ENCODE assay signal across 19 cellular contexts in genomic region chr13:92403606-92404005, GRCh38.
A peak's percentile ranks its signal among the peaks of the same experiment; 100 is the strongest.
DNase-seq lines count a peak whose midpoint lies in the region; ATAC-seq, FAIRE-seq and TF ChIP-seq lines count a peak whose summit lies in the region.
"Had no signal": no experiment of that assay in that cellular context is flagged by ENCODE, and none has a peak within 500 bp of the region (broad histone marks: within the 10 kb centered on the region; RNA-seq: fewer than 3 reads in every experiment).

No MANE protein-coding gene starts in this region.

- H3K27ac Mint-ChIP-seq in WTC11: no peak overlapping the region
- H3K27ac Mint-ChIP-seq: B cell; CD4-positive, CD25-positive, alpha-beta regulatory T cell; CD8-positive, alpha-beta T cell; HFFc6 had no signal

- no peak for ATAC-seq in K562
- no peak for ATAC-seq in pancreas
- ATAC-seq in WTC11: no peak
- no peak for ATAC-seq in gastrocnemius medialis
- ATAC-seq: CD8-positive, alpha-beta T cell had no signal

- H3K9me3 ChIP-seq in K562 (replicated peaks; ENCODE audit: control insufficient read depth, insufficient read depth, low read depth, low read length) (peaks cover 2% of the 10 kb centered on the region; the same call in 1 of the 2 replicates), pancreas (no peaks in the 10 kb centered on the region), esophagus muscularis mucosa (no peaks in the 10 kb centered on the region), gastrocnemius medialis (no peaks in the 10 kb centered on the region)
- H3K9me3 ChIP-seq: BLaER1, Caco-2, HAP-1 had no signal

- no peaks in the 10 kb centered on the region for H3K4me1 ChIP-seq in K562 (replicated peaks in 1 of 2; ENCODE audit: control insufficient read depth in 2 of 2, insufficient read depth in 2 of 2, low read length in 2 of 2)
- H3K4me1 ChIP-seq in pancreas: no peaks in the 10 kb centered on the region
- no peaks in the 10 kb centered on the region for H3K4me1 ChIP-seq in esophagus muscularis mucosa
- H3K4me1 ChIP-seq in gastrocnemius medialis: no peaks in the 10 kb centered on the region
- H3K4me1 ChIP-seq: BLaER1, Caco-2, HAP-1 had no signal

- CTCF ChIA-PET in K562 (lab: Yijun Ruan, JAX; ENCODE audit: low intra/inter-chr PET ratio): no interaction called here
- CTCF ChIA-PET in WTC11 (lab: Charles Lee): no interaction called here

- no peak overlapping the region for H3K9ac ChIP-seq in K562 (ENCODE audit: insufficient read depth in 1 of 2, low read depth in 2 of 2, low read length in 2 of 2)
- H3K9ac ChIP-seq: BLaER1 had no signal

- H3K4me1 Mint-ChIP-seq in WTC11: no peaks in the 10 kb centered on the region
- H3K4me1 Mint-ChIP-seq: B cell; CD4-positive, CD25-positive, alpha-beta regulatory T cell had no signal

- under 1% methylated on average over 3 of the region's 3 CpGs for WGBS in K562 (ENCODE audit: insufficient coverage, low coverage, missing lambda C conversion rate)
- WGBS in pancreas, 2 donors: 79 to 90% methylated on average over 3 of the region's 3 CpGs
- 87% methylated on average over 3 of the region's 3 CpGs for WGBS in esophagus muscularis mucosa

- no peak overlapping the region for H3K4me2 ChIP-seq in K562 (ENCODE audit: insufficient read depth, low read length)
- H3K4me2 ChIP-seq: BLaER1 had no signal

- BruUV-seq in K562 (replicated peaks; lab: Mats Ljungman, UMichigan): no TSS peak

- intact Hi-C loops in K562 (cut with micrococcal nuclease) (no loop called here), pancreas (cut with DNase I) (no loop called here), esophagus muscularis mucosa (cut with DNase I) (no loop called here), gastrocnemius medialis (cut with DNase I; ENCODE audit: low total_unique reads) (no loop called here)

- H3K27me3 ChIP-seq in K562 (ENCODE audit: control insufficient read depth in 2 of 2, insufficient read depth in 2 of 2, low read length in 2 of 2): no peaks in the 10 kb centered on the region
- H3K27me3 ChIP-seq in pancreas: no peaks in the 10 kb centered on the region
- H3K27me3 ChIP-seq in esophagus muscularis mucosa: no peaks in the 10 kb centered on the region
- H3K27me3 ChIP-seq in gastrocnemius medialis: no peaks in the 10 kb centered on the region
- H3K27me3 ChIP-seq: BLaER1 had no signal

- H3K27ac ChIP-seq in K562 (ENCODE audit: extremely low read depth, low read depth, low read length) (no peak overlapping the region), pancreas (no peak overlapping the region), esophagus muscularis mucosa (replicated peaks in 1 of 4) (no peak overlapping the region), gastrocnemius medialis (no peak overlapping the region)
- H3K27ac ChIP-seq: BLaER1, C4-2B had no signal

- FAIRE-seq in K562 (lab: Jason Lieb, UNC): no peak
- peak; percentile 92 for FAIRE-seq in frontal cortex (lab: Jason Lieb, UNC)
- FAIRE-seq in pancreas (lab: Jason Lieb, UNC): peak; percentile 23
- FAIRE-seq: G401.6, GM12892 had no signal

- TF ChIP-seq EP300 in K562 (IDR thresholded peaks at IDR 0.05; ENCODE audit: low read length) (no peak), esophagus muscularis mucosa (IDR thresholded peaks at IDR 0.05) (no peak)

- H2AFZ ChIP-seq in K562 (ENCODE audit: low read depth, low read length): no peak overlapping the region

- no peak overlapping the region for H3K4me3 ChIP-seq in K562
- no peak overlapping the region for H3K4me3 ChIP-seq in pancreas
- H3K4me3 ChIP-seq in esophagus muscularis mucosa: no peak overlapping the region
- H3K4me3 ChIP-seq in gastrocnemius medialis: no peak overlapping the region
- H3K4me3 ChIP-seq: BLaER1, HAP-1 had no signal

- H3K36me3 ChIP-seq in K562 (ENCODE audit: control insufficient read depth, insufficient read depth, low read length) (no peaks in the 10 kb centered on the region), pancreas (no peaks in the 10 kb centered on the region), esophagus muscularis mucosa (no peaks in the 10 kb centered on the region), gastrocnemius medialis (no peaks in the 10 kb centered on the region)
- H3K36me3 ChIP-seq: BLaER1, HAP-1 had no signal

- POLR2A ChIA-PET in K562 (lab: Yijun Ruan, JAX) (interaction anchor here (0.6 kb wide), 1 partner anchor 10 kb away, joined by 4 read pairs; no protein-coding TSS in a partner anchor), WTC11 (lab: Charles Lee) (no interaction called here)

- H3K9me1 ChIP-seq in K562 (ENCODE audit: control insufficient read depth, insufficient read depth, low read length): no peaks in the 10 kb centered on the region

- no peak overlapping the region for H3K4me3 Mint-ChIP-seq in WTC11
- H3K4me3 Mint-ChIP-seq: B cell; CD4-positive, CD25-positive, alpha-beta regulatory T cell; CD8-positive, alpha-beta T cell; HFFc6 had no signal

- no peak for TF ChIP-seq CTCF in K562 (IDR thresholded peaks at IDR 0.05 in 2 of 3, conservative IDR thresholded peaks at IDR 0.05 in 1 of 3; ENCODE audit: insufficient read depth in 2 of 3, low read depth in 1 of 3, low read length in 3 of 3)
- TF ChIP-seq CTCF in pancreas (IDR thresholded peaks at IDR 0.05): no peak
- no peak for TF ChIP-seq CTCF in esophagus muscularis mucosa (IDR thresholded peaks at IDR 0.05)
- no peak for TF ChIP-seq CTCF in WTC11 (IDR thresholded peaks at IDR 0.05)
- no peak for TF ChIP-seq CTCF in gastrocnemius medialis (IDR thresholded peaks at IDR 0.05 in 4 of 5, conservative IDR thresholded peaks at IDR 0.05 in 1 of 5)

- H3K79me2 ChIP-seq in K562 (ENCODE audit: control insufficient read depth, insufficient read depth, low read length): no peaks in the 10 kb centered on the region

- H3K27me3 Mint-ChIP-seq in WTC11 (ENCODE audit: low read depth): no peaks in the 10 kb centered on the region
- H3K27me3 Mint-ChIP-seq: B cell; CD4-positive, CD25-positive, alpha-beta regulatory T cell had no signal

- no peaks in the 10 kb centered on the region; the same call in 1 of the 2 replicates for H3K9me3 Mint-ChIP-seq in WTC11

- TF ChIP-seq POLR2A in K562 (conservative IDR thresholded peaks at IDR 0.05) (no peak), esophagus muscularis mucosa (IDR thresholded peaks at IDR 0.05; ENCODE audit: low read depth) (no peak), gastrocnemius medialis (IDR thresholded peaks at IDR 0.05) (no peak)

- TF ChIP-seq RAD21 in K562 (CRISPR knock-in tag; conservative IDR thresholded peaks at IDR 0.05 in 1 of 2, IDR thresholded peaks at IDR 0.05 in 1 of 2): no peak

- no peak for DNase-seq in K562 (ENCODE audit: extremely low read depth in 1 of 4, low spot score in 3 of 4)
- no peak for DNase-seq in frontal cortex (ENCODE audit: low spot score in 2 of 2)
- no peak for DNase-seq in pancreas
- DNase-seq in esophagus muscularis mucosa (ENCODE audit: extremely low spot score): no peak
- DNase-seq in WTC11 (ENCODE audit: low spot score): no peak
- no peak for DNase-seq in gastrocnemius medialis
- DNase-seq: Caco-2; CD4-positive, CD25-positive, alpha-beta regulatory T cell; CD8-positive, alpha-beta T cell; DMS153; DND-41; GOT3; HFFc6 had no signal

- in situ Hi-C loops in K562 (cut with MboI) (no loop called here), gastrocnemius medialis (cut with MboI; ENCODE audit: low sequenced_read_pairs in 4 of 4) (no loop called here)

- no peaks in the 10 kb centered on the region for H4K20me1 ChIP-seq in K562 (replicated peaks; ENCODE audit: control insufficient read depth, insufficient read depth, low read length)
- H4K20me1 ChIP-seq: BLaER1 had no signal

- no peaks in the 10 kb centered on the region for H3K36me3 Mint-ChIP-seq in WTC11
- H3K36me3 Mint-ChIP-seq: CD4-positive, CD25-positive, alpha-beta regulatory T cell; CD8-positive, alpha-beta T cell had no signal

TF ChIP-seq in K562, 482 proteins besides CTCF, POLR2A, EP300 and RAD21 (continues in another document):
- TF ChIP-seq MAFF (IDR thresholded peaks at IDR 0.05; ENCODE audit: low read length) (peak; percentile 52; the same call in 1 of the 2 replicates), TRIM24 (IDR thresholded peaks at IDR 0.05) (no peak), MAFG (tag; conservative IDR thresholded peaks at IDR 0.05) (peak; percentile 72), TEAD4 (IDR thresholded peaks at IDR 0.05; ENCODE audit: low read length) (no peak), TEAD4 (CRISPR knock-in tag; IDR thresholded peaks at IDR 0.05; ENCODE audit: borderline replicate concordance) (no peak), HNRNPK (IDR thresholded peaks at IDR 0.05; ENCODE audit: low read depth, low read length, poor library complexity, severe bottlenecking) (no peak), C11orf30 (IDR thresholded peaks at IDR 0.05; ENCODE audit: low read depth) (peak; percentile 76)
- TF ChIP-seq, protein P1, sequence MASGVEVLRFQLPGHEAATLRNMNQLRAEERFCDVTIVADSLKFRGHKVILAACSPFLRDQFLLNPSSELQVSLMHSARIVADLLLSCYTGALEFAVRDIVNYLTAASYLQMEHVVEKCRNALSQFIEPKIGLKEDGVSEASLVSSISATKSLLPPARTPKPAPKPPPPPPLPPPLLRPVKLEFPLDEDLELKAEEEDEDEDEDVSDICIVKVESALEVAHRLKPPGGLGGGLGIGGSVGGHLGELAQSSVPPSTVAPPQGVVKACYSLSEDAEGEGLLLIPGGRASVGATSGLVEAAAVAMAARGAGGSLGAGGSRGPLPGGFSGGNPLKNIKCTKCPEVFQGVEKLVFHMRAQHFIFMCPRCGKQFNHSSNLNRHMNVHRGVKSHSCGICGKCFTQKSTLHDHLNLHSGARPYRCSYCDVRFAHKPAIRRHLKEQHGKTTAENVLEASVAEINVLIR (CRISPR knock-in tag; IDR thresholded peaks at IDR 0.05): no peak

TF ChIP-seq in WTC11, 78 proteins besides CTCF, POLR2A, EP300 and RAD21 (continues in another document):
- no peak for TF ChIP-seq NFE2L1 (CRISPR knock-in tag; IDR thresholded peaks at IDR 0.05)
- no peak for TF ChIP-seq ZNF121 (CRISPR knock-in tag; IDR thresholded peaks at IDR 0.05)
